In genomic region chr6:6515691-6516607, GRCh38 we compare ENCODE assay signal across 10 cellular contexts.
DNase-seq lines count a peak whose midpoint lies in the region; ATAC-seq and TF ChIP-seq lines count a peak whose summit lies in the region.
"Had no signal": no experiment of that assay in that cellular context is flagged by ENCODE, and none has a peak within 500 bp of the region (broad histone marks: within the 10 kb centered on the region; RNA-seq: fewer than 3 reads in every experiment).

No MANE protein-coding gene starts in this region.

- H3K9me3 Mint-ChIP-seq in CD8-positive, alpha-beta T cell: no peaks in the 10 kb centered on the region
- no peaks in the 10 kb centered on the region for H3K9me3 Mint-ChIP-seq in activated CD4-positive, alpha-beta memory T cell treated with anti-CD3 and anti-CD28 coated beads for 36 hours

- H3K4me3 ChIP-seq in CD8-positive, alpha-beta T cell (ENCODE audit: low read depth, low read length): peak overlapping the region; percentile 1
- H3K4me3 ChIP-seq in breast epithelium (no peak overlapping the region), BE2C (ENCODE audit: low read depth, low read length) (no peak overlapping the region)
- H3K4me3 ChIP-seq: testis had no signal

- no peak for TF ChIP-seq POLR2A in breast epithelium (IDR thresholded peaks at IDR 0.05)

- peaks cover 48% of the 10 kb centered on the region for H3K4me1 ChIP-seq in CD8-positive, alpha-beta T cell (ENCODE audit: insufficient read depth, low read length)
- H3K4me1 ChIP-seq in breast epithelium (no peaks in the 10 kb centered on the region), BE2C (no peaks in the 10 kb centered on the region)
- H3K4me1 ChIP-seq: testis had no signal

- no peaks in the 10 kb centered on the region for H3K27me3 ChIP-seq in CD8-positive, alpha-beta T cell (ENCODE audit: insufficient read depth, low read length)
- H3K27me3 ChIP-seq in breast epithelium (no peaks in the 10 kb centered on the region), BE2C (no peaks in the 10 kb centered on the region)
- H3K27me3 ChIP-seq: testis had no signal

- CTCF ChIA-PET in CD8-positive, alpha-beta T cell (lab: Charles Lee): interaction anchor here (0.9 to 1.6 kb wide), 4 partner anchors 14 to 41 kb away, joined by 3 to 9 read pairs (median 4); no protein-coding TSS in a partner anchor
- CTCF ChIA-PET in activated CD4-positive, alpha-beta memory T cell treated with anti-CD3 and anti-CD28 coated beads for 36 hours (lab: Charles Lee): interaction anchor here (0.7 to 1.6 kb wide), 3 partner anchors 10 to 41 kb away, joined by 3 to 4 read pairs (median 4); no protein-coding TSS in a partner anchor

- peak overlapping the region; percentile 40 for H3K27ac ChIP-seq in CD8-positive, alpha-beta T cell (ENCODE audit: low read depth, low read length)
- no peak overlapping the region for H3K27ac ChIP-seq in breast epithelium
- H3K27ac ChIP-seq: testis had no signal

- ATAC-seq in CD8-positive, alpha-beta T cell: peak; percentile 66
- ATAC-seq in GM21786 (IDR thresholded peaks at IDR 0.05; ENCODE audit: unreplicated experiment): peak; percentile 53
- no peak for ATAC-seq in HG02763 (IDR thresholded peaks at IDR 0.05; ENCODE audit: unreplicated experiment)

- no peak for TF ChIP-seq CTCF in CD8-positive, alpha-beta T cell (IDR thresholded peaks at IDR 0.05)
- TF ChIP-seq CTCF in breast epithelium (IDR thresholded peaks at IDR 0.05) (no peak), BE2C (IDR thresholded peaks at IDR 0.05; ENCODE audit: low read depth, low read length) (no peak)

- peaks cover 62% of the 10 kb centered on the region for H3K4me1 Mint-ChIP-seq in CD8-positive, alpha-beta T cell (ENCODE audit: low read depth)
- peaks cover 16% of the 10 kb centered on the region for H3K4me1 Mint-ChIP-seq in activated CD4-positive, alpha-beta memory T cell treated with anti-CD3 and anti-CD28 coated beads for 36 hours (ENCODE audit: low read depth)

- H3K9me3 ChIP-seq in CD8-positive, alpha-beta T cell (ENCODE audit: low read length): no peaks in the 10 kb centered on the region
- H3K9me3 ChIP-seq in breast epithelium (no peaks in the 10 kb centered on the region), BE2C (no peaks in the 10 kb centered on the region)
- H3K9me3 ChIP-seq: testis had no signal

- peaks cover 17% of the 10 kb centered on the region for H3K27me3 Mint-ChIP-seq in CD8-positive, alpha-beta T cell (ENCODE audit: low read depth)
- peaks cover 77% of the 10 kb centered on the region for H3K27me3 Mint-ChIP-seq in activated CD4-positive, alpha-beta memory T cell treated with anti-CD3 and anti-CD28 coated beads for 36 hours

- H3K36me3 Mint-ChIP-seq in CD8-positive, alpha-beta T cell: no peaks in the 10 kb centered on the region
- no peaks in the 10 kb centered on the region for H3K36me3 Mint-ChIP-seq in activated CD4-positive, alpha-beta memory T cell treated with anti-CD3 and anti-CD28 coated beads for 36 hours

- DNase-seq in CD8-positive, alpha-beta T cell: peak in 3 of 7 experiments; percentile 25 to 76 (median 61)
- peak; percentile 80 for DNase-seq in activated CD4-positive, alpha-beta memory T cell treated with anti-CD3 and anti-CD28 coated beads for 36 hours
- DNase-seq in retina (peak; percentile 6), breast epithelium (ENCODE audit: low spot score in 2 of 2) (no peak), iPS-NIHi7 (ENCODE audit: extremely low spot score) (no peak), BE2C (no peak)
- DNase-seq: NCI-H524 treated with DMSO at 0.1 percent for 48 hours, testis had no signal

- POLR2A ChIA-PET in CD8-positive, alpha-beta T cell (lab: Charles Lee): interaction anchor here (0.7 to 0.8 kb wide), 2 partner anchors 15 to 16 kb away, joined by 3 read pairs; no protein-coding TSS in a partner anchor
- POLR2A ChIA-PET in activated CD4-positive, alpha-beta memory T cell treated with anti-CD3 and anti-CD28 coated beads for 36 hours (lab: Charles Lee): interaction anchor here (1.2 to 1.3 kb wide), 2 partner anchors 31 to 534 kb away, joined by 3 to 4 read pairs; no protein-coding TSS in a partner anchor

- peak overlapping the region; percentile 93 for H3K27ac Mint-ChIP-seq in CD8-positive, alpha-beta T cell
- no peak overlapping the region for H3K27ac Mint-ChIP-seq in activated CD4-positive, alpha-beta memory T cell treated with anti-CD3 and anti-CD28 coated beads for 36 hours

- H3K36me3 ChIP-seq in CD8-positive, alpha-beta T cell (ENCODE audit: insufficient read depth, low read length): no peaks in the 10 kb centered on the region
- no peaks in the 10 kb centered on the region for H3K36me3 ChIP-seq in breast epithelium
- H3K36me3 ChIP-seq in BE2C: no peaks in the 10 kb centered on the region

- H3K4me3 Mint-ChIP-seq in CD8-positive, alpha-beta T cell: peak overlapping the region; percentile 70
- H3K4me3 Mint-ChIP-seq in activated CD4-positive, alpha-beta memory T cell treated with anti-CD3 and anti-CD28 coated beads for 36 hours: no peak overlapping the region

- intact Hi-C loops in CD8-positive, alpha-beta T cell (cut with DNase I, micrococcal nuclease): no loop called here
- intact Hi-C loops in activated CD4-positive, alpha-beta memory T cell treated with anti-CD3 and anti-CD28 coated beads for 36 hours (cut with micrococcal nuclease): loop anchor here (1.0 to 10.0 kb wide), 3 partner anchors 44 to 651 kb away; partner anchors contain the start of gene NRN1
- intact Hi-C loops in breast epithelium (cut with DNase I; ENCODE audit: low total_unique reads): no loop called here

Comparison
In these comparisons a context has a peak if more than half of its experiments do, and no peak if none do; other contexts are left out.
1. DNase-seq: peak in activated CD4-positive, alpha-beta memory T cell treated with anti-CD3 and anti-CD28 coated beads for 36 hours (single experiment) and retina (single experiment); none in breast epithelium (0 of 2), iPS-NIHi7 (single experiment) and BE2C (single experiment).